Comparison of ENCODE assay signal across 27 cellular contexts in the genomic region with DNA sequence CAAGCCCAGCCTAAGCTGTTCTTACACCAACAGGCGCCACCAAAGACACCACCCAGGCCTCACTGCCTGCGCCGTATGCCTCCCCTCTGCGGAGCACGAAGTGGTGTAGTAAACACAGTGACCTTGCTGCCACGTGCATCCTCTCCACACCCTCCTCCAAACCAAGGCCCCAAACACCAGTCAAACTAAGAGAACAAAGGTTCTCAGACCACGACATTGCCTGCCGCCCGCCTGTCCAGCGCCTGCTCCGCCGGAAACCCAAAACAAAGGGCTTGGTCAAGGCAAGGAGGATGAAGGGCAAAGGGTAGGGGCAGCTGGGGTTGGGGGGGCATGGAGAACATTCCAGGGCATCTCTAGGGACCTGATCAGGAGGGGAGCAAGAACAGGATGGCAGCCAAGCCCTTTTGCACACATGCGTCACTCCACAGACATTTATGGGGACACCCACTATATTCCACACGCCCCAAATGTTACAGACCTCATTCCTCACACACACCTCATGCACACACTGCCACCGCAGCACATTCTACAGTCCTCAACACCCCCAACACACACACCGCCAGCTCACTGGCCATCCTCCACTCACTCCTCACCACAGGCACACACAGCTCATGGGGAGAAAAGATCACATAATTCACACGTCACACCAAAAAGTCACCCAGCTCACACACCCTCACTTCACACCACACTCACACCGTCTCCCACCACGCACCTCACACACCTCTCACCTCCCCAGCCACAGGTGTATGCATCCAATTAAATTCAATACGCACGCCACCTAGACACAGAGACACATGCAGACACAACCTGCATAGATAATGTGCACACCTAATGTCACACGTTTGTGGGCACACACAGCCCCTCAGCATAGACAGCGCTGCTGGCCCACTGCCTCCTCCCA. TPM values are rescaled to one million over a fixed set of nuclear protein-coding genes. Genes with fewer than 3 reads are reported as not detected.
DNase-seq lines count a peak whose midpoint lies in the region; ATAC-seq, FAIRE-seq and TF ChIP-seq lines count a peak whose summit lies in the region.
"Had no signal": no experiment of that assay in that cellular context is flagged by ENCODE, and none has a peak within 500 bp of the region (broad histone marks: within the 10 kb centered on the region; RNA-seq: fewer than 3 reads in every experiment).

No MANE protein-coding gene starts in this region.

- no peak for TF ChIP-seq POLR2A in HepG2 (IDR thresholded peaks at IDR 0.05; ENCODE audit: insufficient read depth in 1 of 2, low read depth in 2 of 2, low read length in 2 of 2)

- no peak for TF ChIP-seq CTCF in HepG2 (CRISPR knock-in tag; IDR thresholded peaks at IDR 0.05)
- no peak for TF ChIP-seq CTCF in nephron progenitor cell (IDR thresholded peaks at IDR 0.05)

- H3K4me3 ChIP-seq in HepG2 (replicated peaks in 1 of 3; ENCODE audit: insufficient read depth in 1 of 3, low read depth in 2 of 3, low read length in 3 of 3) = no peak overlapping the region
- peak overlapping the region in 4 of 7 experiments; percentile 4 to 44 (median 24) for H3K4me3 ChIP-seq in skin epidermis

- H3K27ac ChIP-seq in HepG2 (ENCODE audit: extremely low read length, insufficient read depth, low read length) = no peak overlapping the region
- peak overlapping the region in 5 of 21 experiments; percentile 10 to 82 (median 36) for H3K27ac ChIP-seq in skin epidermis
- H3K27ac ChIP-seq: left lung had no signal

- no peak for TF ChIP-seq RAD21 in HepG2 (CRISPR knock-in tag; IDR thresholded peaks at IDR 0.05)

- H3K9ac ChIP-seq in HepG2 (ENCODE audit: insufficient read depth, low read depth, low read length) = no peak overlapping the region

- no peaks in the 10 kb centered on the region for H3K36me3 Mint-ChIP-seq in nephron progenitor cell (ENCODE audit: low read depth)
- H3K36me3 Mint-ChIP-seq in activated T-helper 17 cell treated with anti-CD3 and anti-CD28 coated beads, Interleukin-2, amount 50 U/mL, for 72 hours (ENCODE audit: low read depth) = no peaks in the 10 kb centered on the region
- H3K36me3 Mint-ChIP-seq: stimulated activated effector memory CD8-positive, alpha-beta T cell treated with anti-CD3 and anti-CD28 coated beads, Interleukin-12 subunit alpha, Interleukin-12 subunit beta, amount 100 ng/mL, for 72 hours had no signal

- peaks cover 22% of the 10 kb centered on the region for H3K27me3 Mint-ChIP-seq in nephron progenitor cell (ENCODE audit: low read depth, poor library complexity)
- peaks cover 11% of the 10 kb centered on the region for H3K27me3 Mint-ChIP-seq in activated T-helper 17 cell treated with anti-CD3 and anti-CD28 coated beads, Interleukin-2, amount 50 U/mL, for 72 hours

- TF ChIP-seq EP300 in HepG2 (IDR thresholded peaks at IDR 0.05; ENCODE audit: low read depth in 2 of 2, low read length in 2 of 2) (no peak), HepG2 (CRISPR knock-in tag; IDR thresholded peaks at IDR 0.05; ENCODE audit: borderline replicate concordance) (no peak)

- CTCF ChIA-PET in HepG2 (lab: Yijun Ruan, JAX; ENCODE audit: low intra/inter-chr PET ratio, low total read pairs) = no interaction called here

- H3K9me3 Mint-ChIP-seq in nephron progenitor cell = no peaks in the 10 kb centered on the region
- no peaks in the 10 kb centered on the region for H3K9me3 Mint-ChIP-seq in activated T-helper 17 cell treated with anti-CD3 and anti-CD28 coated beads, Interleukin-2, amount 50 U/mL, for 72 hours
- H3K9me3 Mint-ChIP-seq: activated B cell treated with CpG ODN at 0.5 μM for 24 hours; activated CD4-positive, alpha-beta memory T cell treated with anti-CD3 and anti-CD28 coated beads, Interleukin-2, amount 10 ng/mL, durations not matched to agents 7 days and 5 days; central memory CD8-positive, alpha-beta T cell; stimulated activated effector memory CD8-positive, alpha-beta T cell treated with anti-CD3 and anti-CD28 coated beads, Interleukin-12 subunit alpha, Interleukin-12 subunit beta, amount 100 ng/mL, for 72 hours had no signal

- no peaks in the 10 kb centered on the region for H3K79me2 ChIP-seq in HepG2 (ENCODE audit: insufficient read depth, low read length)

- no TSS peak for BruUV-seq in HepG2 (replicated peaks; lab: Mats Ljungman, UMichigan)

- H3K4me2 ChIP-seq in HepG2 (ENCODE audit: low read depth, low read length) = no peak overlapping the region

- H3K27ac Mint-ChIP-seq in nephron progenitor cell = no peak overlapping the region
- H3K27ac Mint-ChIP-seq in activated T-helper 17 cell treated with anti-CD3 and anti-CD28 coated beads, Interleukin-2, amount 50 U/mL, for 72 hours = no peak overlapping the region
- H3K27ac Mint-ChIP-seq: activated B cell treated with CpG ODN at 0.5 μM for 24 hours; activated CD4-positive, alpha-beta memory T cell treated with anti-CD3 and anti-CD28 coated beads, Interleukin-2, amount 10 ng/mL, durations not matched to agents 7 days and 5 days; B cell; stimulated activated effector memory CD8-positive, alpha-beta T cell treated with anti-CD3 and anti-CD28 coated beads, Interleukin-12 subunit alpha, Interleukin-12 subunit beta, amount 100 ng/mL, for 72 hours had no signal

- POLR2A ChIA-PET in HepG2 (lab: Yijun Ruan, JAX) = no interaction called here

- in situ Hi-C loops in HepG2 (cut with HindIII; ENCODE audit: extremely low pct_ligation_motif_present, low pct_unique_long_range_greater_than_20kb) = loop anchor here (5.0 kb wide), 1 partner anchor 42 kb away; no protein-coding TSS in a partner anchor

- H3K4me1 Mint-ChIP-seq in nephron progenitor cell = peaks cover 18% of the 10 kb centered on the region
- no peaks in the 10 kb centered on the region for H3K4me1 Mint-ChIP-seq in activated T-helper 17 cell treated with anti-CD3 and anti-CD28 coated beads, Interleukin-2, amount 50 U/mL, for 72 hours
- H3K4me1 Mint-ChIP-seq: activated B cell treated with CpG ODN at 0.5 μM for 24 hours; central memory CD8-positive, alpha-beta T cell had no signal

- H3K27me3 ChIP-seq in HepG2 (ENCODE audit: control insufficient read depth in 1 of 2, insufficient read depth in 2 of 2, low read length in 2 of 2) = peaks cover 22 to 77% of the 10 kb centered on the region in 2 experiments
- H3K27me3 ChIP-seq: Peyer's patch had no signal

- 36% methylated on average over 17 of the region's 23 CpGs for WGBS in HepG2 (ENCODE audit: low lambda C conversion rate)

- H3K36me3 ChIP-seq in HepG2 (replicated peaks in 1 of 2; ENCODE audit: control insufficient read depth in 1 of 2, insufficient read depth in 2 of 2, low read length in 2 of 2) = no peaks in the 10 kb centered on the region
- H3K36me3 ChIP-seq: left lung, Peyer's patch, tibial nerve had no signal

- no peaks in the 10 kb centered on the region for H3K9me3 ChIP-seq in HepG2 (ENCODE audit: low read length)
- H3K9me3 ChIP-seq: left lung, Peyer's patch, tibial nerve had no signal

- no peak overlapping the region for H3K4me3 Mint-ChIP-seq in nephron progenitor cell
- no peak overlapping the region for H3K4me3 Mint-ChIP-seq in activated T-helper 17 cell treated with anti-CD3 and anti-CD28 coated beads, Interleukin-2, amount 50 U/mL, for 72 hours
- H3K4me3 Mint-ChIP-seq: activated B cell treated with CpG ODN at 0.5 μM for 24 hours; activated CD4-positive, alpha-beta memory T cell treated with anti-CD3 and anti-CD28 coated beads, Interleukin-2, amount 10 ng/mL, durations not matched to agents 7 days and 5 days; B cell; central memory CD8-positive, alpha-beta T cell; stimulated activated effector memory CD8-positive, alpha-beta T cell treated with anti-CD3 and anti-CD28 coated beads, Interleukin-12 subunit alpha, Interleukin-12 subunit beta, amount 100 ng/mL, for 72 hours had no signal

- H3K4me1 ChIP-seq in HepG2 (ENCODE audit: insufficient read depth, low read length) = peaks cover 8% of the 10 kb centered on the region; the same call in 1 of the 2 replicates

- intact Hi-C loops in HepG2 (cut with micrococcal nuclease; ENCODE audit: unreplicated experiment) = no loop called here

- H2AFZ ChIP-seq in HepG2 (ENCODE audit: low read length) = no peak overlapping the region

- ATAC-seq in esophagus mucosa = peak; percentile 23
- no peak for ATAC-seq in HepG2
- ATAC-seq in activated T-helper 17 cell treated with anti-CD3 and anti-CD28 coated beads, Interleukin-2, amount 50 U/mL, for 72 hours (replicated peaks) = no peak
- ATAC-seq in HG03520 (IDR thresholded peaks at IDR 0.05; ENCODE audit: unreplicated experiment) = no peak
- ATAC-seq: left lung; stimulated activated effector memory CD8-positive, alpha-beta T cell treated with anti-CD3 and anti-CD28 coated beads, Interleukin-12 subunit alpha, Interleukin-12 subunit beta, amount 100 ng/mL, for 72 hours had no signal

- no peak for DNase-seq in HTR-8/SVneo (ENCODE audit: insufficient read length, low spot score)
- no peak for DNase-seq in HepG2 (ENCODE audit: low spot score)
- DNase-seq in nephron progenitor cell = no peak
- DNase-seq in SKM-1 (lab: John Stamatoyannopoulos, UW; ENCODE audit: unreplicated experiment) = no peak
- DNase-seq: activated B cell treated with CpG ODN at 0.5 μM for 24 hours; activated CD4-positive, alpha-beta memory T cell treated with anti-CD3 and anti-CD28 coated beads, Interleukin-2, amount 10 ng/mL, durations not matched to agents 7 days and 5 days; activated T-cell treated with anti-CD3 and anti-CD28 coated beads for 4 hours; amniotic stem cell; COR-L47; DMS79 treated with DMSO at 0.1 percent for 48 hours; effector CD8-positive, alpha-beta T cell; glutamatergic neuron; GOT3; left lung; NCI-H1092; NCI-H2081 treated with DMSO at 0.1 percent for 48 hours; NCI-H446 treated with DMSO at 0.1 percent for 48 hours; Peyer's patch had no signal

- H4K20me1 ChIP-seq in HepG2 (ENCODE audit: insufficient read depth, low read length) = no peaks in the 10 kb centered on the region

- FAIRE-seq in HTR-8/SVneo (lab: Jason Lieb, UNC) (peak; percentile 97), HepG2 (lab: Jason Lieb, UNC) (no peak)
- FAIRE-seq: A204.1 had no signal

RNA-seq across cellular contexts. Expression of gene PDE2A, which starts 34.5 kb away (rescaled TPM):
- total RNA-seq in esophagus mucosa = 6.0 TPM
- total RNA-seq in HepG2 (2016; rRNA removed; fragmentation: Illumina TruSeq; extraction: Trizol) = not detected in 2 replicates
- total RNA-seq in HepG2 (2016; cell fraction: cytosol; rRNA removed; fragmentation: Illumina TruSeq; extraction: Trizol; ENCODE audit: low read depth) = not detected in 2 replicates
- 0.19 TPM in 1 of 2 replicates, not detected in the other for total RNA-seq in HepG2 (2016; cell fraction: insoluble cytoplasmic fraction; rRNA removed; fragmentation: Illumina TruSeq; extraction: Trizol)
- not detected in 2 replicates for total RNA-seq in HepG2 (2016; cell fraction: membrane; rRNA removed; fragmentation: Illumina TruSeq; extraction: Trizol)
- total RNA-seq in HepG2 (2016; cell fraction: nucleus; rRNA removed; fragmentation: Illumina TruSeq; extraction: Trizol) = 0.81 TPM in 1 of 2 replicates, not detected in the other
- 2.8 and 3.1 TPM in 2 replicates for polyA plus RNA-seq in HepG2 (2011; rRNA removed)
- 0.74 and 0.82 TPM in 2 replicates for polyA plus RNA-seq in HepG2 (2011; cell fraction: cytosol; rRNA removed)
- polyA plus RNA-seq in HepG2 (2011; cell fraction: nucleus; rRNA removed) = 12.4 and 12.9 TPM in 2 replicates
- 1.1 and 1.3 TPM in 2 replicates for polyA plus RNA-seq in HepG2 (2012)
- not detected in 2 replicates for polyA plus RNA-seq in HepG2 (2016; cell fraction: cytosol; fragmentation: Illumina TruSeq; extraction: Trizol; ENCODE audit: low read depth)
- polyA plus RNA-seq in HepG2 (2016; cell fraction: insoluble cytoplasmic fraction; fragmentation: Illumina TruSeq; extraction: Trizol; ENCODE audit: low read depth) = not detected in 2 replicates
- polyA plus RNA-seq in HepG2 (2016; cell fraction: membrane; fragmentation: Illumina TruSeq; extraction: Trizol; ENCODE audit: low read depth) = not detected in 2 replicates
- not detected in 2 replicates for polyA plus RNA-seq in HepG2 (2016; cell fraction: nucleus; fragmentation: Illumina TruSeq; extraction: Trizol; ENCODE audit: insufficient read depth, low read depth)
- 1.6 and 410 TPM in 2 replicates for polyA minus RNA-seq in HepG2 (2011; rRNA and poly(A)+ RNA removed; ENCODE audit: low replicate concordance)
- polyA minus RNA-seq in HepG2 (2011; cell fraction: cytosol; rRNA and poly(A)+ RNA removed) = 0.62 and 1.1 TPM in 2 replicates
- polyA minus RNA-seq in HepG2 (2011; cell fraction: nucleus; rRNA and poly(A)+ RNA removed) = 2.2 and 3.6 TPM in 2 replicates
- 1 to 10 TPM; 1.7 to 3.6 TPM for total RNA-seq in activated T-helper 17 cell treated with anti-CD3 and anti-CD28 coated beads, Interleukin-2, amount 50 U/mL, for 72 hours

Comparison
In these comparisons a context has a peak if more than half of its experiments do, and no peak if none do; other contexts are left out.
1. H3K4me3 ChIP-seq: peak in skin epidermis (4 of 7); none in HepG2 (0 of 3).